ENCODE assay signal across 23 cellular contexts in the genomic region with DNA sequence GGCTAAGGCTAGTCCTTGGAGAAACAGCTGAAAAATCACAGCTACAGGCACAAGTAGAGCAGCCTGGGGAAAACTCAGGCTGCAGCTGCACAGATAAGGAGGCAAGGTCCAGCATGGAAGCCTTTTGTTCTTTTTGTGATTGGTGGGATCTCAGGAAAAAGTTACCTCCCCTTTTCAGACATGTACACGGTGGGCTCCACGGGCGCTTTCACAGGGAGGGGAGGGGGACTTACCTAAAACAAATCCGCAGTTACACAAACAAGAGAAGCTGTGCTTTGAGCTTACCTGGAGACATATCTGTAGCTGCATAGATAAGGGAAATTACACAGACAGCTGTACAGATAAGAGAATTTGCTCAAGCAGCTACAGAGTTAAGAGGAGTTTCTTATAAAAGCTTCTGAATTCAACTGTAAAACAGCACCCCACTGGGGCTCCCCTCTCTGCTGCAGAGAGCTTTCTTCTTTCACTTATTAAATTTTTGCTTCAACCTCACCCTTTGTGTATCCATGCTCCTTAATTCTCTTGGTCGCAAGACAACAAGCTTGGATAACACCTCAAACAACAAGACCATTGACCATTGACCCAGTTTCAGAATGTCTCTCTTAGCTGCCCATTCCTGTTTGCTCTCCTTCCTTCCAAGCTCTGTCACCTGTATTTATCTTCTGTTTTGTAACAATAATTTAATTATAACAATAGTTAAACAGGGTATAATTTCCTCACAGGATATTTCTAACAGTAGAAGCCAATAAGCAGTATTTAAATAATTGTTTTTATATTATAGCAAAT. TPM values are rescaled to one million over a fixed set of nuclear protein-coding genes. Genes with fewer than 3 reads are reported as not detected.
DNase-seq lines count a peak whose midpoint lies in the region; FAIRE-seq and TF ChIP-seq lines count a peak whose summit lies in the region.
"Had no signal": no experiment of that assay in that cellular context is flagged by ENCODE, and none has a peak within 500 bp of the region (broad histone marks: within the 10 kb centered on the region; RNA-seq: fewer than 3 reads in every experiment).

No MANE protein-coding gene starts in this region.

- no peaks in the 10 kb centered on the region for H3K79me2 ChIP-seq in H1 (ENCODE audit: control insufficient read depth in 1 of 2, insufficient read depth in 2 of 2, low read length in 2 of 2)

- H3K14ac ChIP-seq in H1 (ENCODE audit: insufficient read length) = no peak overlapping the region

- peaks cover 31% of the 10 kb centered on the region for H3K4me1 ChIP-seq in Caco-2
- peaks cover 0 to 16% (median 8%) of the 10 kb centered on the region in 4 experiments; a peak in 5 of 7 replicates for H3K4me1 ChIP-seq in H1 (replicated peaks in 1 of 4; ENCODE audit: control insufficient read depth in 3 of 4, insufficient read depth in 4 of 4, low read length in 3 of 4)
- H3K4me1 ChIP-seq: right atrium auricular region, SJCRH30, tibial nerve had no signal

- no peaks in the 10 kb centered on the region for H3K36me3 ChIP-seq in Caco-2 (ENCODE audit: control insufficient read depth, insufficient read depth, low read length)
- H3K36me3 ChIP-seq in H1 (ENCODE audit: control insufficient read depth in 2 of 4, insufficient read depth in 4 of 4, low read length in 3 of 4) = no peaks in the 10 kb centered on the region
- H3K36me3 ChIP-seq: right atrium auricular region, SJCRH30, tibial nerve had no signal

- H2AK5ac ChIP-seq in H1 (ENCODE audit: low read depth, low read length) = no peak overlapping the region

- H3K9me3 Mint-ChIP-seq in Caco-2 (ENCODE audit: unreplicated experiment) (no peaks in the 10 kb centered on the region), nephron (peaks cover 2% of the 10 kb centered on the region)
- H3K9me3 Mint-ChIP-seq: stimulated activated naive B cell treated with anti-CD40 and anti-IgM and Interleukin-4, amounts not matched to agents 10 μg/mL and 1 μg/mL and 100 μg/mL, for 72 hours had no signal

- H3K4me1 Mint-ChIP-seq in Caco-2 (ENCODE audit: low read depth, unreplicated experiment) (peaks cover 44% of the 10 kb centered on the region), nephron (peaks cover 31% of the 10 kb centered on the region)
- H3K4me1 Mint-ChIP-seq: activated CD8-positive, alpha-beta memory T cell treated with anti-CD3 and anti-CD28 coated beads, Interleukin-2, amount 10 ng/mL, durations not matched to agents 7 days and 5 days had no signal

- intact Hi-C loops in Caco-2 (cut with micrococcal nuclease; ENCODE audit: unreplicated experiment) = loop anchor here (1.0 to 2.0 kb wide), 3 partner anchors 15 to 87 kb away; no protein-coding TSS in a partner anchor

- no peak overlapping the region for H2BK15ac ChIP-seq in H1 (ENCODE audit: low read length)

- H3K36me3 Mint-ChIP-seq in Caco-2 (ENCODE audit: insufficient read depth, unreplicated experiment) = peaks cover 5% of the 10 kb centered on the region
- H3K36me3 Mint-ChIP-seq in nephron (ENCODE audit: low read depth) = peaks cover 4% of the 10 kb centered on the region
- H3K36me3 Mint-ChIP-seq: activated CD8-positive, alpha-beta memory T cell treated with anti-CD3 and anti-CD28 coated beads, Interleukin-2, amount 10 ng/mL, durations not matched to agents 7 days and 5 days; stimulated activated naive B cell treated with anti-CD40 and anti-IgM and Interleukin-4, amounts not matched to agents 10 μg/mL and 1 μg/mL and 100 μg/mL, for 72 hours had no signal

- no peaks in the 10 kb centered on the region for H4K20me1 ChIP-seq in H1 (replicated peaks in 1 of 2; ENCODE audit: control insufficient read depth in 1 of 2, insufficient read depth in 2 of 2, low read length in 2 of 2)

- H3K4me3 Mint-ChIP-seq in Caco-2 (ENCODE audit: unreplicated experiment) (peak overlapping the region; percentile 78), nephron (peak overlapping the region; percentile 46 to 72 (median 55))
- H3K4me3 Mint-ChIP-seq: activated CD8-positive, alpha-beta memory T cell treated with anti-CD3 and anti-CD28 coated beads, Interleukin-2, amount 10 ng/mL, durations not matched to agents 7 days and 5 days; stimulated activated naive B cell treated with anti-CD40 and anti-IgM and Interleukin-4, amounts not matched to agents 10 μg/mL and 1 μg/mL and 100 μg/mL, for 72 hours had no signal

- peak overlapping the region; percentile 18 for H4K5ac ChIP-seq in H1 (ENCODE audit: insufficient read length, low read depth, low read length)

- no peak overlapping the region for H4K8ac ChIP-seq in H1 (ENCODE audit: extremely low read depth, insufficient read depth, low read length)

- H3K79me1 ChIP-seq in H1 (ENCODE audit: low read depth, low read length) = no peaks in the 10 kb centered on the region

- H3K4me3 ChIP-seq in Caco-2 (ENCODE audit: low read depth, low read length) (peak overlapping the region; percentile 36), H1 (ENCODE audit: extremely low read depth in 1 of 4, insufficient read depth in 2 of 4, low read depth in 3 of 4, low read length in 4 of 4) (peak overlapping the region in 1 of 4 experiments; percentile 28; a peak in 1 of 8 replicates)
- H3K4me3 ChIP-seq: PC-9, right atrium auricular region, SJCRH30, tibial nerve had no signal

- H3K23ac ChIP-seq in H1 (ENCODE audit: insufficient read length) = no peak overlapping the region

- BruUV-seq in Caco-2 (replicated peaks; lab: Mats Ljungman, UMichigan) = no TSS peak

- TF ChIP-seq EP300 in H1 (IDR thresholded peaks at IDR 0.05; ENCODE audit: borderline replicate concordance in 1 of 2, low read depth in 2 of 2, low read length in 2 of 2) = no peak

- no peaks in the 10 kb centered on the region for H3K9me3 ChIP-seq in Caco-2
- peaks cover 1 to 4% of the 10 kb centered on the region in 2 experiments; a peak in 1 of 4 replicates for H3K9me3 ChIP-seq in H1 (ENCODE audit: insufficient read depth in 2 of 2, low read depth in 1 of 2, low read length in 1 of 2)
- H3K9me3 ChIP-seq: right atrium auricular region, SJCRH30, tibial nerve had no signal

- H3K18ac ChIP-seq in H1 (ENCODE audit: extremely low read depth, low read length) = peak overlapping the region; percentile 55; the same call in 1 of the 2 replicates

- TF ChIP-seq CTCF in Caco-2 (IDR thresholded peaks at IDR 0.05; ENCODE audit: insufficient read depth in 1 of 2, low read depth in 1 of 2, low read length in 1 of 2, severe bottlenecking in 1 of 2, unreplicated experiment in 1 of 2) (no peak), H1 (IDR thresholded peaks at IDR 0.05; ENCODE audit: control extremely low read depth in 1 of 3, insufficient read depth in 1 of 3, low read depth in 1 of 3, low read length in 3 of 3) (no peak), nephron (IDR thresholded peaks at IDR 0.05; ENCODE audit: unreplicated experiment in 3 of 3) (no peak), GM10248 (IDR thresholded peaks at IDR 0.05; ENCODE audit: control extremely low read depth, extremely low read depth, low read depth, missing control alignments) (no peak)

- H3K27me3 ChIP-seq in Caco-2 (replicated peaks; ENCODE audit: control insufficient read depth, insufficient read depth, low read length) (no peaks in the 10 kb centered on the region), H1 (replicated peaks in 1 of 4; ENCODE audit: control insufficient read depth in 3 of 4, extremely low read depth in 1 of 4, insufficient read depth in 3 of 4, low read length in 3 of 4) (no peaks in the 10 kb centered on the region)
- H3K27me3 ChIP-seq: right atrium auricular region, SJCRH30, tibial nerve had no signal

- H3K9ac ChIP-seq in H1 (replicated peaks in 1 of 4; ENCODE audit: extremely low read depth in 1 of 4, low read depth in 3 of 4, low read length in 3 of 4) = no peak overlapping the region

- H3K56ac ChIP-seq in H1 (replicated peaks; ENCODE audit: insufficient read length, low read depth, low read length) = no peak overlapping the region

- H2AFZ ChIP-seq in H1 (ENCODE audit: low read length) = peak overlapping the region; percentile 77
- H2AFZ ChIP-seq: PC-9 had no signal

- peak overlapping the region; percentile 7; the same call in 1 of the 2 replicates for H2BK20ac ChIP-seq in H1 (ENCODE audit: low read length)

- H2BK120ac ChIP-seq in H1 (replicated peaks; ENCODE audit: low read depth, low read length) = peak overlapping the region; percentile 22

- H3K27ac ChIP-seq in H1 (ENCODE audit: low read depth, low read length) = peak overlapping the region; percentile 25; the same call in 1 of the 2 replicates
- H3K27ac ChIP-seq: C4-2B, PC-9, right atrium auricular region, SJCRH30, tibial nerve had no signal

- TF ChIP-seq RAD21 in H1 (IDR thresholded peaks at IDR 0.05 in 1 of 2, conservative IDR thresholded peaks at IDR 0.05 in 1 of 2; ENCODE audit: low read depth in 2 of 2, low read length in 2 of 2) = no peak

- no peaks in the 10 kb centered on the region for H3K23me2 ChIP-seq in H1 (ENCODE audit: low read depth, low read length)

- no peak overlapping the region for H2BK5ac ChIP-seq in H1 (ENCODE audit: low read depth, low read length)

- H3K4ac ChIP-seq in H1 (replicated peaks; ENCODE audit: insufficient read length, low read depth, low read length) = no peak overlapping the region

- H2BK12ac ChIP-seq in H1 (ENCODE audit: low read depth, low read length) = no peak overlapping the region

- 29% methylated on average over 5 of the region's 5 CpGs; no CpG with 5 or more reads in 1 of the 2 experiments for WGBS in H1 (ENCODE audit: extremely low coverage in 1 of 2, insufficient coverage in 1 of 2, insufficient read length in 1 of 2, insufficient replicate concordance in 2 of 2, low coverage in 1 of 2, low lambda C conversion rate in 2 of 2, missing lambda C conversion rate in 1 of 2), 2 experiments

- peak overlapping the region; percentile 48 to 50; a peak in 3 of 4 replicates for H3K4me2 ChIP-seq in H1 (ENCODE audit: insufficient read depth in 1 of 2, low read depth in 2 of 2, low read length in 2 of 2)
- H3K4me2 ChIP-seq: PC-9 had no signal

- H3K27ac Mint-ChIP-seq in Caco-2 (ENCODE audit: unreplicated experiment) (peak overlapping the region; percentile 95), nephron (peak overlapping the region; percentile 49 to 75 (median 59))
- H3K27ac Mint-ChIP-seq: activated CD8-positive, alpha-beta memory T cell treated with anti-CD3 and anti-CD28 coated beads, Interleukin-2, amount 10 ng/mL, durations not matched to agents 7 days and 5 days; stimulated activated naive B cell treated with anti-CD40 and anti-IgM and Interleukin-4, amounts not matched to agents 10 μg/mL and 1 μg/mL and 100 μg/mL, for 72 hours had no signal

- DNase-seq in Caco-2 = peak; percentile 84 to 89
- peak; percentile 99 for DNase-seq in NCI-H146 (lab: John Stamatoyannopoulos, UW)
- DNase-seq in H1 (ENCODE audit: low read depth in 1 of 2, low spot score in 2 of 2) = no peak
- DNase-seq in stimulated activated CD4-positive, alpha-beta T cell treated with anti-CD3 and anti-CD28 coated beads, Interleukin-4, amount 100 ng/mL, for 24 hours = no peak
- DNase-seq in GM19240 (ENCODE audit: insufficient read length, low spot score) = no peak
- DNase-seq in D341Med (ENCODE audit: low spot score) = no peak
- DNase-seq in GM10248 (ENCODE audit: extremely low spot score) = no peak
- DNase-seq: activated CD8-positive, alpha-beta memory T cell treated with anti-CD3 and anti-CD28 coated beads, Interleukin-2, amount 10 ng/mL, durations not matched to agents 7 days and 5 days; activated effector memory CD4-positive, alpha-beta T cell treated with Interleukin-2 at 50 U/mL for 16 hours; caudate nucleus; DMS53; effector memory CD4-positive, alpha-beta T cell; NCI-H1930; NCI-H526; PC-9; SJCRH30; stimulated activated CD4-positive, alpha-beta T cell treated with anti-CD3 and anti-CD28 coated beads, Interleukin-15, amount 100 ng/mL, for 24 hours; stimulated activated naive B cell treated with anti-CD40 and anti-IgM and Interleukin-4, amounts not matched to agents 10 μg/mL and 1 μg/mL and 100 μg/mL, for 72 hours had no signal

- H4K91ac ChIP-seq in H1 (replicated peaks; ENCODE audit: insufficient read length, low read length) = no peak overlapping the region

- H3K27me3 Mint-ChIP-seq in Caco-2 (ENCODE audit: insufficient read depth, unreplicated experiment) = no peaks in the 10 kb centered on the region
- no peaks in the 10 kb centered on the region for H3K27me3 Mint-ChIP-seq in nephron (ENCODE audit: low read depth)
- H3K27me3 Mint-ChIP-seq: stimulated activated naive B cell treated with anti-CD40 and anti-IgM and Interleukin-4, amounts not matched to agents 10 μg/mL and 1 μg/mL and 100 μg/mL, for 72 hours had no signal

- FAIRE-seq in H1 (lab: Jason Lieb, UNC) = peak; percentile 87

- CTCF ChIA-PET in Caco-2 (lab: Charles Lee) = interaction anchor here (0.6 to 2.2 kb wide), 14 partner anchors 11 to 211 kb away, joined by 3 to 58 read pairs (median 4); a partner anchor contains a TSS
- CTCF ChIA-PET in H1 (lab: Charles Lee; ENCODE audit: partially characterized antibody) = interaction anchor here (0.7 to 4.4 kb wide), 13 partner anchors 10 to 211 kb away, joined by 3 to 30 read pairs (median 5); a partner anchor contains a TSS
- CTCF ChIA-PET in GM10248 (lab: Yijun Ruan, JAX) = interaction anchor here (1.0 to 3.0 kb wide), 13 partner anchors 10 to 211 kb away, joined by 3 to 16 read pairs (median 5); a partner anchor contains a TSS

- no peak for TF ChIP-seq POLR2A in H1 (IDR thresholded peaks at IDR 0.05; ENCODE audit: control extremely low read depth in 1 of 2, low read depth in 2 of 2, low read length in 2 of 2)

- POLR2A ChIA-PET in Caco-2 (lab: Charles Lee) = interaction anchor here (0.5 to 1.4 kb wide), 5 partner anchors 14 to 1236 kb away, joined by 3 to 11 read pairs (median 4); a partner anchor contains a TSS
- POLR2A ChIA-PET in H1 (lab: Charles Lee; ENCODE audit: partially characterized antibody) = interaction anchor here (0.8 to 3.9 kb wide), 7 partner anchors 9 to 94 kb away, joined by 3 to 16 read pairs (median 5); a partner anchor contains a TSS
- POLR2A ChIA-PET in GM10248 (lab: Yijun Ruan, JAX) = no interaction called here

RNA-seq across cellular contexts. Expression of a gene that starts 10.9 kb away (rescaled TPM):
- 0.45 and 0.51 TPM in 2 replicates for total RNA-seq in Caco-2 (2022)
- total RNA-seq in H1 (2021; fragmentation: NEBNext Ultra II Directional; extraction: Animal tissue kit (Norgen Biotek cat#: 25700)) = 50.2 and 51.9 TPM in 2 replicates
- 25.0 and 45.8 TPM in 2 replicates for polyA plus RNA-seq in H1 (2011; rRNA removed)
- polyA plus RNA-seq in H1 (2011; cell fraction: cytosol; rRNA removed) = 39.3 TPM
- polyA plus RNA-seq in H1 (2011; cell fraction: nucleus; rRNA removed) = 24.9 TPM
- 46.2 to 51.4 TPM (median 49.5 TPM) in 4 replicates for polyA plus RNA-seq in H1 (2012, experiment 1 of 2)
- polyA plus RNA-seq in H1 (2012, experiment 2 of 2) = 7.0 TPM
- polyA plus RNA-seq in H1 (2013, experiment 1 of 2) = 104 TPM
- polyA plus RNA-seq in H1 (2013, experiment 2 of 2) = 109 TPM
- polyA minus RNA-seq in H1 (2011; rRNA and poly(A)+ RNA removed) = 41.9 and 57.4 TPM in 2 replicates
- 19.0 TPM for polyA minus RNA-seq in H1 (2011; cell fraction: cytosol; rRNA and poly(A)+ RNA removed)
- polyA minus RNA-seq in H1 (2011; cell fraction: nucleus; rRNA and poly(A)+ RNA removed) = 38.7 TPM
- total RNA-seq: SJCRH30 had no signal

RNA-seq across cellular contexts. Expression of a gene that starts 28.0 kb away (rescaled TPM):
- 0.23 TPM in 1 of 2 replicates, not detected in the other for total RNA-seq in Caco-2 (2022)
- 0.24 and 1.1 TPM in 2 replicates for total RNA-seq in H1 (2021; fragmentation: NEBNext Ultra II Directional; extraction: Animal tissue kit (Norgen Biotek cat#: 25700))
- polyA plus RNA-seq in H1 (2011; rRNA removed) = 0.06 and 0.15 TPM in 2 replicates
- polyA plus RNA-seq in H1 (2011; cell fraction: cytosol; rRNA removed) = not detected
- 0.20 TPM for polyA plus RNA-seq in H1 (2011; cell fraction: nucleus; rRNA removed)
- 0.12 TPM in 1 of 4 replicates, not detected in the others for polyA plus RNA-seq in H1 (2012, experiment 1 of 2)
- polyA plus RNA-seq in H1 (2012, experiment 2 of 2) = not detected
- polyA plus RNA-seq in H1 (2013, experiment 1 of 2) = 0.12 TPM
- 0.13 TPM for polyA plus RNA-seq in H1 (2013, experiment 2 of 2)
- 0.20 and 0.41 TPM in 2 replicates for polyA minus RNA-seq in H1 (2011; rRNA and poly(A)+ RNA removed)
- polyA minus RNA-seq in H1 (2011; cell fraction: cytosol; rRNA and poly(A)+ RNA removed) = not detected
- polyA minus RNA-seq in H1 (2011; cell fraction: nucleus; rRNA and poly(A)+ RNA removed) = 1.5 TPM
- total RNA-seq: PC-9, SJCRH30, tibial nerve had no signal
- polyA plus RNA-seq: neural cell had no signal

Comparison
In these comparisons a context has a peak if more than half of its experiments do, and no peak if none do; other contexts are left out.
1. DNase-seq: peak in Caco-2 (2 of 2) and NCI-H146 (single experiment); none in H1 (0 of 2), stimulated activated CD4-positive, alpha-beta T cell treated with anti-CD3 and anti-CD28 coated beads, Interleukin-4, amount 100 ng/mL, for 24 hours (single experiment), GM19240 (single experiment), D341Med (single experiment) and GM10248 (single experiment).
2. RNA of a gene that starts 10.9 kb away (total RNA-seq): 50.2 to 51.9 TPM in H1; 0.45 to 0.51 TPM in Caco-2; every median in the first group is over 10 times any median in the second.